Comparison of ENCODE assay signal across 8 cellular contexts in the genomic region with DNA sequence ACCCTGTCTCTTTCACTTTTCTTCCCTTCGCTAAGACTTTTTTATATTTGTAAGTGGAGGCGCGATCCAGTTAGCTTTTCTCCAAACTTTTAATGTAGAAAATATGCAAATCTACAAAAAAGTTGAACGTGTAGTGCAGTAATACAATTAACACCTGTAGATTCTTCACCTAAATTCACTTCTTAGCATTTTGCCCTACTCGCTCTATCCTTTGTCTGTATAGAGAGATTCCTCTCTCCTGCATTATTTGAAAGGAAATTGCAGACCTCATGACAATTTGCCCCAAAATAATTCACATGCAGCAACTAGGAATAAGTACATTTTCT. TPM values are rescaled to one million over a fixed set of nuclear protein-coding genes. Genes with fewer than 3 reads are reported as not detected.
DNase-seq lines count a peak whose midpoint lies in the region; ATAC-seq and TF ChIP-seq lines count a peak whose summit lies in the region.

No MANE protein-coding gene starts in this region.

- H3K36me3 ChIP-seq in ES-I3 (ENCODE audit: insufficient read depth, low read length) (no peaks in the 10 kb centered on the region), gastroesophageal sphincter (no peaks in the 10 kb centered on the region), rectal smooth muscle tissue (ENCODE audit: control insufficient read depth, insufficient read depth, low read length) (no peaks in the 10 kb centered on the region)

- H3K4me1 Mint-ChIP-seq in T-helper 17 cell = peaks cover 10% of the 10 kb centered on the region

- no peaks in the 10 kb centered on the region for H3K9me3 ChIP-seq in ES-I3 (ENCODE audit: control insufficient read depth, insufficient read depth, low read length)
- no peaks in the 10 kb centered on the region for H3K9me3 ChIP-seq in T-helper 17 cell (ENCODE audit: control insufficient read depth, low read length, poor library complexity, severe bottlenecking)
- no peaks in the 10 kb centered on the region for H3K9me3 ChIP-seq in gastroesophageal sphincter

- no peak for DNase-seq in T-helper 17 cell
- no peak for DNase-seq in T-helper 9 cell
- no peak for DNase-seq in anterior cingulate cortex (lab: John Stamatoyannopoulos, UW)
- DNase-seq in HT-29 (ENCODE audit: low spot score) = no peak

- WGBS in gastroesophageal sphincter (ENCODE audit: low coverage in 1 of 2), 2 donors = 4 to 11% methylated on average over 5 of the region's 5 CpGs

- H3K9ac ChIP-seq in ES-I3 (ENCODE audit: low read depth, low read length) (peak overlapping the region; percentile 69), rectal smooth muscle tissue (ENCODE audit: low read length) (no peak overlapping the region)

- no peak for TF ChIP-seq POLR2A in gastroesophageal sphincter (IDR thresholded peaks at IDR 0.05)

- peak overlapping the region; percentile 92 for H3K4me3 Mint-ChIP-seq in T-helper 17 cell

- no peak overlapping the region for H3K27ac Mint-ChIP-seq in T-helper 17 cell

- H3K27me3 ChIP-seq in gastroesophageal sphincter (no peaks in the 10 kb centered on the region), rectal smooth muscle tissue (ENCODE audit: control insufficient read depth, insufficient read depth, low read length) (no peaks in the 10 kb centered on the region)

- peaks cover 2% of the 10 kb centered on the region for H3K36me3 Mint-ChIP-seq in T-helper 17 cell (ENCODE audit: low read depth)

- peaks cover 23% of the 10 kb centered on the region for H3K4me1 ChIP-seq in ES-I3 (ENCODE audit: insufficient read depth, low read length)
- peaks cover 4 to 37% (median 9%) of the 10 kb centered on the region in 3 donors for H3K4me1 ChIP-seq in gastroesophageal sphincter
- peaks cover 7% of the 10 kb centered on the region for H3K4me1 ChIP-seq in rectal smooth muscle tissue (ENCODE audit: control insufficient read depth, insufficient read depth, low read length)

- TF ChIP-seq EP300 in gastroesophageal sphincter (IDR thresholded peaks at IDR 0.05) = no peak

- ATAC-seq in T-helper 17 cell (no peak), gastroesophageal sphincter (no peak), GM18519 (IDR thresholded peaks at IDR 0.05; ENCODE audit: low FRiP score, unreplicated experiment) (no peak)

- H3K4me3 ChIP-seq in gastroesophageal sphincter (peak overlapping the region; percentile 48 to 63), rectal smooth muscle tissue (ENCODE audit: low read length) (peak overlapping the region; percentile 73)

- no peak for TF ChIP-seq CTCF in gastroesophageal sphincter (IDR thresholded peaks at IDR 0.05)

- H3K27me3 Mint-ChIP-seq in T-helper 17 cell = peaks cover 23% of the 10 kb centered on the region

- H3K27ac ChIP-seq in gastroesophageal sphincter (peak overlapping the region in 1 of 4 donors; percentile 43), rectal smooth muscle tissue (ENCODE audit: low read depth, low read length) (no peak overlapping the region)

RNA-seq across cellular contexts. Expression of gene FGFBP3, which starts 21.4 kb away (rescaled TPM):
- total RNA-seq in T-helper 17 cell (1 to 10 TPM; 1.7 to 1.8 TPM), gastroesophageal sphincter (1 to 10 TPM in 2 of 4 donors, under 1 TPM in 1, not detected in 1; 0.50 to 1.4 (median 1.2) TPM)
- total RNA-seq in HT-29 (2014; rRNA removed; shearing (Covaris generic)) = 0.92 and 0.94 TPM in 2 replicates

RNA-seq across cellular contexts. Expression of gene BTAF1, which starts 35.7 kb away (rescaled TPM):
- 10 to 100 TPM; 66.8 to 68.9 TPM for total RNA-seq in T-helper 17 cell
- total RNA-seq in gastroesophageal sphincter = 10 to 100 TPM; 25.1 to 81.7 (median 36.2) TPM
- total RNA-seq in HT-29 (2014; rRNA removed; shearing (Covaris generic)) = 19.3 and 23.2 TPM in 2 replicates
